In genomic region chr22:29054251-29054767, GRCh38 we compare ENCODE assay signal across 27 cellular contexts. TPM values are rescaled to one million over a fixed set of nuclear protein-coding genes. Genes with fewer than 3 reads are reported as not detected.
"Had no signal": no experiment of that assay in that cellular context is flagged by ENCODE, and none has a peak within 500 bp of the region (broad histone marks: within the 10 kb centered on the region; RNA-seq: fewer than 3 reads in every experiment).

No MANE protein-coding gene starts in this region.

- H3K9me3 ChIP-seq: esophagus muscularis mucosa, testis, vagina had no signal

- H3K4me1 Mint-ChIP-seq: activated CD4-positive, alpha-beta T cell treated with anti-CD3 and anti-CD28 coated beads, Interleukin-2, amount 10 ng/mL, durations not matched to agents 7 days and 5 days; activated CD8-positive, alpha-beta memory T cell treated with anti-CD3 and anti-CD28 coated beads, Interleukin-2, amount 10 ng/mL, durations not matched to agents 7 days and 5 days; activated naive CD4-positive, alpha-beta T cell treated with anti-CD3 and anti-CD28 coated beads, Interleukin-2, amount 10 ng/mL, durations not matched to agents 7 days and 5 days; memory B cell had no signal

- H3K27me3 ChIP-seq: esophagus muscularis mucosa, testis, vagina had no signal

- H3K9me3 Mint-ChIP-seq: activated CD4-positive, alpha-beta T cell treated with anti-CD3 and anti-CD28 coated beads, Interleukin-2, amount 10 ng/mL, durations not matched to agents 7 days and 5 days; activated CD8-positive, alpha-beta T cell treated with anti-CD3 and anti-CD28 coated beads for 36 hours; activated naive CD4-positive, alpha-beta T cell treated with anti-CD3 and anti-CD28 coated beads, Interleukin-2, amount 10 ng/mL, durations not matched to agents 7 days and 5 days; effector memory CD8-positive, alpha-beta T cell; memory B cell had no signal

- H3K4me3 Mint-ChIP-seq: activated CD4-positive, alpha-beta T cell treated with anti-CD3 and anti-CD28 coated beads, Interleukin-2, amount 10 ng/mL, durations not matched to agents 7 days and 5 days; activated CD8-positive, alpha-beta memory T cell treated with anti-CD3 and anti-CD28 coated beads, Interleukin-2, amount 10 ng/mL, durations not matched to agents 7 days and 5 days; activated CD8-positive, alpha-beta T cell treated with anti-CD3 and anti-CD28 coated beads for 36 hours; activated naive CD4-positive, alpha-beta T cell treated with anti-CD3 and anti-CD28 coated beads, Interleukin-2, amount 10 ng/mL, durations not matched to agents 7 days and 5 days; effector memory CD8-positive, alpha-beta T cell; memory B cell had no signal

- DNase-seq: activated CD4-positive, alpha-beta T cell treated with anti-CD3 and anti-CD28 coated beads, Interleukin-2, amount 10 ng/mL, durations not matched to agents 7 days and 5 days; activated CD8-positive, alpha-beta memory T cell treated with anti-CD3 and anti-CD28 coated beads, Interleukin-2, amount 10 ng/mL, durations not matched to agents 7 days and 5 days; activated CD8-positive, alpha-beta T cell treated with anti-CD3 and anti-CD28 coated beads for 36 hours; activated effector memory CD4-positive, alpha-beta T cell treated with anti-CD3 and anti-CD28 coated beads, Interleukin-2, amount 50 U/mL, for 16 hours; activated naive CD4-positive, alpha-beta T cell treated with anti-CD3 and anti-CD28 coated beads, Interleukin-2, amount 10 ng/mL, durations not matched to agents 7 days and 5 days; activated T-cell treated with anti-CD3 and anti-CD28 coated beads for 4 hours; amygdala; effector memory CD8-positive, alpha-beta T cell; glutamatergic neuron; hypothalamus; occipital lobe; stimulated activated CD4-positive, alpha-beta T cell treated with anti-CD3 and anti-CD28 coated beads, Interleukin-2, amount 100 ng/mL, for 48 hours; stimulated activated CD8-positive, alpha-beta memory T cell treated with anti-CD3 and anti-CD28 coated beads, Interleukin-4, amount 100 ng/mL, for 48 hours; stimulated activated naive CD4-positive, alpha-beta T cell; testis; trophoblast cell had no signal

- H3K4me1 ChIP-seq: esophagus muscularis mucosa, testis, vagina had no signal

- H3K27ac Mint-ChIP-seq: activated CD4-positive, alpha-beta T cell treated with anti-CD3 and anti-CD28 coated beads, Interleukin-2, amount 10 ng/mL, durations not matched to agents 7 days and 5 days; activated CD8-positive, alpha-beta memory T cell treated with anti-CD3 and anti-CD28 coated beads, Interleukin-2, amount 10 ng/mL, durations not matched to agents 7 days and 5 days; activated CD8-positive, alpha-beta T cell treated with anti-CD3 and anti-CD28 coated beads for 36 hours; activated naive CD4-positive, alpha-beta T cell treated with anti-CD3 and anti-CD28 coated beads, Interleukin-2, amount 10 ng/mL, durations not matched to agents 7 days and 5 days; effector memory CD8-positive, alpha-beta T cell; memory B cell had no signal

- H3K27ac ChIP-seq: esophagus muscularis mucosa, testis, vagina had no signal

- ATAC-seq: activated CD4-positive, CD25-positive, alpha-beta regulatory T cell treated with anti-CD3 and anti-CD28 coated beads, Interleukin-2, amount 50 U/mL, for 24 hours; activated CD8-positive, alpha-beta memory T cell treated with anti-CD3 and anti-CD28 coated beads, Interleukin-2, amount 10 ng/mL, durations not matched to agents 7 days and 5 days; activated CD8-positive, alpha-beta T cell treated with anti-CD3 and anti-CD28 coated beads for 36 hours; effector memory CD8-positive, alpha-beta T cell; sciatic nerve had no signal

- H3K4me3 ChIP-seq: esophagus muscularis mucosa, testis, vagina had no signal

- H3K36me3 Mint-ChIP-seq: activated CD8-positive, alpha-beta memory T cell treated with anti-CD3 and anti-CD28 coated beads, Interleukin-2, amount 10 ng/mL, durations not matched to agents 7 days and 5 days; activated naive CD4-positive, alpha-beta T cell treated with anti-CD3 and anti-CD28 coated beads, Interleukin-2, amount 10 ng/mL, durations not matched to agents 7 days and 5 days had no signal

RNA-seq across cellular contexts. Expression of gene C22orf31, which starts 7.3 kb away (rescaled TPM):
- total RNA-seq: activated CD4-positive, alpha-beta T cell treated with anti-CD3 and anti-CD28 coated beads, Interleukin-2, amount 10 ng/mL, durations not matched to agents 7 days and 5 days; activated CD8-positive, alpha-beta memory T cell treated with anti-CD3 and anti-CD28 coated beads, Interleukin-2, amount 10 ng/mL, durations not matched to agents 7 days and 5 days; activated CD8-positive, alpha-beta T cell treated with anti-CD3 and anti-CD28 coated beads for 36 hours; cardiac septum; dermis microvascular lymphatic vessel endothelial cell; endothelial cell of umbilical vein; esophagus muscularis mucosa; mononuclear cell; occipital lobe; sciatic nerve; T-helper 2 cell treated with Interferon-gamma antibody and Interleukin-4, amounts not matched to agents 100 ng/mL and 5 ng/mL, for 36 hours; vagina had no signal
- polyA plus RNA-seq: endothelial cell of umbilical vein, neural cell had no signal
